Comparison of ENCODE assay signal across 1 cellular context in the genomic region with DNA sequence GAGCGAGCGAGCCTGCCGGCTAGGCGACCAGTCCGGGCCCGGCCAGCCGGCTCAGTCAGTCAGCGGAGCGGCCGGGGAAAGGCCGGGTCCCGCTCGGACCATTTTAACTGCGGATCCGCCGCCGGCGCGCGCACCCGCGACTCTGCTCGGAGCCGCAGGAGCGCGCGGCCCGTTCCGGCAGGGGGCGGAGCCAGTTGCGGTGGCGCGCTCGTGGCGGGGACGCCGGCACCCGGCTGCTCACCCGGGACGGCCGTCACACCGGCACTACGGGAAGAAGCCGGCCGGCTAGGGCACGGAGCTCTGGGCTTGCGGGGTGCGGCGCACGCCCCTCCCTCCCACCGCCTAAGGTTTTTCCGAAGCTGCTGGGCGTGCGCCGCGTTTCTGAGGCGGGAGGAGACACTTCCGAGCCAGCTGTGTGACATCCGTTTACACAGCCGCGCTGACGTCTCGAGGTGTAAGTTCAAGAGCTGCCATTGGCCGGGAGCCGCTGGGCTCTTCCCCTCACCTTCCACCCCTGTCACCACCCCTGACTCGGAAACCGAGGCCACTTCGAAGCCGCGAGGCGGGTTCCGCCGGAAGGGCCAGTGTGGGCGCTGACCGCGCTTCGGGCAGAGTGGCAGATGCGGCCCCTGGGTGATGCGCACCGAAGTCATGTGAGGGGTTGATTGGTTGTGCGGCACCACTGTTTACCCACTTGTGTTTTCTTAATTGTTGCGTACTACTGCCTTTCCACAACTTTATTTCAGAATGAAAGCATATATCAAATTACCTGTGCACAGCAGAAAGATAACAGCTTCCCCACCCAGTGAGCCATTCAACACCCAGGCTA.
TF ChIP-seq lines count a peak whose summit lies in the region.

Gene FBXL17 (minus strand): TSS at position 144 of the 829 bp plus-strand sequence.

TF ChIP-seq in IMR-90, 13 proteins besides CTCF, POLR2A, EP300 and RAD21 (continued from another document):
- TF ChIP-seq MAFK (IDR thresholded peaks at IDR 0.05; ENCODE audit: low read depth, low read length) (0 out of 2 replicates have a peak, but pooled peaks have one; percentile 2), ELK1 (IDR thresholded peaks at IDR 0.05; ENCODE audit: borderline replicate concordance, low read depth, low read length) (no peak), NFE2L2 (IDR thresholded peaks at IDR 0.05; ENCODE audit: low read depth, low read length) (no peak), MXI1 (IDR thresholded peaks at IDR 0.05; ENCODE audit: borderline replicate concordance, low read depth, low read length) (peak; percentile 9; the same call in 1 of the 2 replicates), USF2 (IDR thresholded peaks at IDR 0.05; ENCODE audit: low read depth, low read length) (peak; percentile 50)
TF ChIP-seq in IMR-90: peak in this region for 5.
